Comparison of ENCODE assay signal across 2 cellular contexts in the genomic region with DNA sequence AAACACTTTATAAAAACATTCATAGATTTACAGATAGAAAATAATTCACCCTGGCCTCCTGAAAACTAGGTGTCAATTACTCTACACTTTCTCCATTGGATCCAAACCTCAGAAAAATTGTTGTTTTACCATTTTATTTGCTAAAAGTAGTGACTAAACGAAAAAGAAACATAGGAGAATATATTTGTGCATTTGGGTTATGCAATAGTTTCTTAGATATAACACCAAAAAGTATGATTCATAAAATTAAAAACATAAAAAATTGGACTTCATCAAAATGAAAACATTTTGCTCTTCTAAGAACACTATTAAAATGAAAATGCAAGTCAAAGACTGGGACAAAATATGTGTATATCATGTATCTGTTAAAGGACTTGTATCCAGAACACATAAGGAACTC.
TF ChIP-seq lines count a peak whose summit lies in the region.

No MANE protein-coding gene starts in this region.

TF ChIP-seq in IMR-90, 13 proteins besides CTCF, POLR2A, EP300 and RAD21 (continued from another document):
- TF ChIP-seq RCOR1 (IDR thresholded peaks at IDR 0.05; ENCODE audit: insufficient replicate concordance, low read length) = no peak
- TF ChIP-seq, protein P1, sequence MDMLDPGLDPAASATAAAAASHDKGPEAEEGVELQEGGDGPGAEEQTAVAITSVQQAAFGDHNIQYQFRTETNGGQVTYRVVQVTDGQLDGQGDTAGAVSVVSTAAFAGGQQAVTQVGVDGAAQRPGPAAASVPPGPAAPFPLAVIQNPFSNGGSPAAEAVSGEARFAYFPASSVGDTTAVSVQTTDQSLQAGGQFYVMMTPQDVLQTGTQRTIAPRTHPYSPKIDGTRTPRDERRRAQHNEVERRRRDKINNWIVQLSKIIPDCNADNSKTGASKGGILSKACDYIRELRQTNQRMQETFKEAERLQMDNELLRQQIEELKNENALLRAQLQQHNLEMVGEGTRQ (IDR thresholded peaks at IDR 0.05; ENCODE audit: low read depth, low read length) = no peak
- peak; percentile 77; the same call in 1 of the 2 replicates for TF ChIP-seq CEBPB (IDR thresholded peaks at IDR 0.05; ENCODE audit: low read depth, low read length)
- no peak for TF ChIP-seq RFX5 (IDR thresholded peaks at IDR 0.05; ENCODE audit: low read depth, low read length)
TF ChIP-seq in IMR-90: peak in this region for 1.

TF ChIP-seq in K562, 482 proteins besides CTCF, POLR2A, EP300 and RAD21:
- no peak for TF ChIP-seq CEBPG (CRISPR knock-in tag; IDR thresholded peaks at IDR 0.05)
- peak in 1 of 2 experiments; percentile 82; a peak in 2 of 4 replicates for TF ChIP-seq CEBPG (tag; conservative IDR thresholded peaks at IDR 0.05 in 1 of 2, IDR thresholded peaks at IDR 0.05 in 1 of 2)
- peak; percentile 46; the same call in 1 of the 2 replicates for TF ChIP-seq CEBPB (tag; IDR thresholded peaks at IDR 0.05)
- no peak for TF ChIP-seq SIN3A (IDR thresholded peaks at IDR 0.05; ENCODE audit: borderline replicate concordance in 2 of 2, control insufficient read depth in 1 of 2, low read depth in 2 of 2, low read length in 2 of 2)
TF ChIP-seq in K562: peak in this region for 2.
